1 cellular context compared by ENCODE assay signal in the genomic region with DNA sequence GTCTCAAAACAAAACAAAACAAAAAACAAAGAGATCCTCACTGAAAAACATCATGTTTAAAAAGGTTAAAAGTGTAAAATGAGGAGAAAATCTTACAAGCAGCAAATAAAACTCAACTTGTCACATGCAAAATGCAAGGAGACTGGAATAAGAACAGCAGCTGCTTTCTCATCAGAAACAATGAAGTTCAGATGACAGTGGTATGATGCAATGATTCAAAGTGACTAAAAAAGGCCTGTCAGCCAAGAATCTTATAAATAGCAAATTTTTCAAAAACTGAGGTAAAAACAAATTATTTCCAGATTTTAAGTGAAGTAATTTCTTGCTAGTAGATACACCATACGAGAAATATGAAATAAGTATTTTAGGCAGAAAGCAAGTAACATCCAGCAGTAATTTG.
TF ChIP-seq lines count a peak whose summit lies in the region.

No MANE protein-coding gene starts in this region.

TF ChIP-seq in GM23338, 12 proteins besides CTCF, POLR2A, EP300 and RAD21 (continued from another document):
- TF ChIP-seq REST (IDR thresholded peaks at IDR 0.05; ENCODE audit: unreplicated experiment) = no peak
- TF ChIP-seq EZH2phosphoT487 (IDR thresholded peaks at IDR 0.05; ENCODE audit: unreplicated experiment) = no peak
- TF ChIP-seq, protein P1, sequence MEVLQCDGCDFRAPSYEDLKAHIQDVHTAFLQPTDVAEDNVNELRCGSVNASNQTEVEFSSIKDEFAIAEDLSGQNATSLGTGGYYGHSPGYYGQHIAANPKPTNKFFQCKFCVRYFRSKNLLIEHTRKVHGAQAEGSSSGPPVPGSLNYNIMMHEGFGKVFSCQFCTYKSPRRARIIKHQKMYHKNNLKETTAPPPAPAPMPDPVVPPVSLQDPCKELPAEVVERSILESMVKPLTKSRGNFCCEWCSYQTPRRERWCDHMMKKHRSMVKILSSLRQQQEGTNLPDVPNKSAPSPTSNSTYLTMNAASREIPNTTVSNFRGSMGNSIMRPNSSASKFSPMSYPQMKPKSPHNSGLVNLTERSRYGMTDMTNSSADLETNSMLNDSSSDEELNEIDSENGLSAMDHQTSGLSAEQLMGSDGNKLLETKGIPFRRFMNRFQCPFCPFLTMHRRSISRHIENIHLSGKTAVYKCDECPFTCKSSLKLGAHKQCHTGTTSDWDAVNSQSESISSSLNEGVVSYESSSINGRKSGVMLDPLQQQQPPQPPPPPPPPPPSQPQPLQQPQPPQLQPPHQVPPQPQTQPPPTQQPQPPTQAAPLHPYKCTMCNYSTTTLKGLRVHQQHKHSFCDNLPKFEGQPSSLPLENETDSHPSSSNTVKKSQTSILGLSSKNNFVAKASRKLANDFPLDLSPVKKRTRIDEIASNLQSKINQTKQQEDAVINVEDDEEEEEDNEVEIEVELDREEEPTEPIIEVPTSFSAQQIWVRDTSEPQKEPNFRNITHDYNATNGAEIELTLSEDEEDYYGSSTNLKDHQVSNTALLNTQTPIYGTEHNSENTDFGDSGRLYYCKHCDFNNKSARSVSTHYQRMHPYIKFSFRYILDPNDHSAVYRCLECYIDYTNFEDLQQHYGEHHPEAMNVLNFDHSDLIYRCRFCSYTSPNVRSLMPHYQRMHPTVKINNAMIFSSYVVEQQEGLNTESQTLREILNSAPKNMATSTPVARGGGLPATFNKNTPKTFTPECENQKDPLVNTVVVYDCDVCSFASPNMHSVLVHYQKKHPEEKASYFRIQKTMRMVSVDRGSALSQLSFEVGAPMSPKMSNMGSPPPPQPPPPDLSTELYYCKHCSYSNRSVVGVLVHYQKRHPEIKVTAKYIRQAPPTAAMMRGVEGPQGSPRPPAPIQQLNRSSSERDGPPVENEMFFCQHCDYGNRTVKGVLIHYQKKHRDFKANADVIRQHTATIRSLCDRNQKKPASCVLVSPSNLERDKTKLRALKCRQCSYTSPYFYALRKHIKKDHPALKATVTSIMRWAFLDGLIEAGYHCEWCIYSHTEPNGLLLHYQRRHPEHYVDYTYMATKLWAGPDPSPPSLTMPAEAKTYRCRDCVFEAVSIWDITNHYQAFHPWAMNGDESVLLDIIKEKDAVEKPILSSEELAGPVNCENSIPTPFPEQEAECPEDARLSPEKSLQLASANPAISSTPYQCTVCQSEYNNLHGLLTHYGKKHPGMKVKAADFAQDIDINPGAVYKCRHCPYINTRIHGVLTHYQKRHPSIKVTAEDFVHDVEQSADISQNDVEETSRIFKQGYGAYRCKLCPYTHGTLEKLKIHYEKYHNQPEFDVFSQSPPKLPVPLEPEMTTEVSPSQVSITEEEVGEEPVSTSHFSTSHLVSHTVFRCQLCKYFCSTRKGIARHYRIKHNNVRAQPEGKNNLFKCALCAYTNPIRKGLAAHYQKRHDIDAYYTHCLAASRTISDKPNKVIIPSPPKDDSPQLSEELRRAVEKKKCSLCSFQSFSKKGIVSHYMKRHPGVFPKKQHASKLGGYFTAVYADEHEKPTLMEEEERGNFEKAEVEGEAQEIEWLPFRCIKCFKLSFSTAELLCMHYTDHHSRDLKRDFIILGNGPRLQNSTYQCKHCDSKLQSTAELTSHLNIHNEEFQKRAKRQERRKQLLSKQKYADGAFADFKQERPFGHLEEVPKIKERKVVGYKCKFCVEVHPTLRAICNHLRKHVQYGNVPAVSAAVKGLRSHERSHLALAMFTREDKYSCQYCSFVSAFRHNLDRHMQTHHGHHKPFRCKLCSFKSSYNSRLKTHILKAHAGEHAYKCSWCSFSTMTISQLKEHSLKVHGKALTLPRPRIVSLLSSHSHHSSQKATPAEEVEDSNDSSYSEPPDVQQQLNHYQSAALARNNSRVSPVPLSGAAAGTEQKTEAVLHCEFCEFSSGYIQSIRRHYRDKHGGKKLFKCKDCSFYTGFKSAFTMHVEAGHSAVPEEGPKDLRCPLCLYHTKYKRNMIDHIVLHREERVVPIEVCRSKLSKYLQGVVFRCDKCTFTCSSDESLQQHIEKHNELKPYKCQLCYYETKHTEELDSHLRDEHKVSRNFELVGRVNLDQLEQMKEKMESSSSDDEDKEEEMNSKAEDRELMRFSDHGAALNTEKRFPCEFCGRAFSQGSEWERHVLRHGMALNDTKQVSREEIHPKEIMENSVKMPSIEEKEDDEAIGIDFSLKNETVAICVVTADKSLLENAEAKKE (CRISPR knock-in tag; IDR thresholded peaks at IDR 0.05) = no peak
- no peak for TF ChIP-seq POLR2AphosphoS5 (IDR thresholded peaks at IDR 0.05; ENCODE audit: low read depth)
- no peak for TF ChIP-seq JUNB (IDR thresholded peaks at IDR 0.05; ENCODE audit: unreplicated experiment)
- no peak for TF ChIP-seq EZH2 (IDR thresholded peaks at IDR 0.05; ENCODE audit: low read depth, unreplicated experiment)
- TF ChIP-seq STAT1 (IDR thresholded peaks at IDR 0.05; ENCODE audit: unreplicated experiment) = no peak
- TF ChIP-seq ZNF331 (CRISPR knock-in tag; IDR thresholded peaks at IDR 0.05; ENCODE audit: low read depth) = no peak
- TF ChIP-seq ZNF114 (CRISPR knock-in tag; IDR thresholded peaks at IDR 0.05) = no peak
TF ChIP-seq in GM23338: peak in this region for 0.
